In the genomic region with DNA sequence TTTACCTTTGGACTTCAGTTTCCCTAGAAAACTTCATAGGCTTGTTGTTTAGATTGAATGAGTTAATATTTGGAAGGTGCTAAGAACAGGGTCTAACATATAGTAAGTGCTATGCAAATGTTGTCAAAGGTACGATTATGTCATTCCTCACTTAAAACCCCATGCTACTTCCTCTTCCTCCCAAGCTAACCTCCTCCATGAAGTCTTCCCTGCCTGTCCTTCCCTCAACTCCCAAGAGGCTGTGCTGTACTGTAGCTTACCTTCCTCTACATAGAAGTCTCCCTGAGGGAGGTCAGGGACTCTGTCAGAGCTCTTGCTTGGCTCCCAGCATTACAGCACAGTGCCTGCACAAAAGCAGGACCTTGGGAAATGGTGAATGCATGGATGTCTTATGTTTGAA, we compare ENCODE assay signal across 18 cellular contexts.
DNase-seq lines count a peak whose midpoint lies in the region; ATAC-seq, FAIRE-seq and TF ChIP-seq lines count a peak whose summit lies in the region.
"Had no signal": no experiment of that assay in that cellular context is flagged by ENCODE, and none has a peak within 500 bp of the region (broad histone marks: within the 10 kb centered on the region; RNA-seq: fewer than 3 reads in every experiment).

No MANE protein-coding gene starts in this region.

- peak; percentile 6 for DNase-seq in cardiac septum (ENCODE audit: low spot score)
- DNase-seq in right atrium auricular region (ENCODE audit: low spot score) = no peak
- peak; percentile 7 for DNase-seq in OCI-M1 (lab: John Stamatoyannopoulos, UW)
- peak; percentile 28 for DNase-seq in HepG2 (ENCODE audit: low spot score)
- no peak for DNase-seq in AG08395 (ENCODE audit: low spot score)
- DNase-seq in effector memory CD4-positive, alpha-beta T cell = no peak
- DNase-seq in HK-2 (ENCODE audit: unreplicated experiment) = no peak
- DNase-seq: COR-L47, EL, NCI-H1048, NCI-H146, NCI-H2081 treated with DMSO at 0.1 percent for 48 hours, NCI-H510A treated with DMSO at 0.1 percent for 48 hours had no signal

- H3K4me1 ChIP-seq in right atrium auricular region (no peaks in the 10 kb centered on the region), HepG2 (ENCODE audit: insufficient read depth, low read length) (peaks cover 11% of the 10 kb centered on the region)
- H3K4me1 ChIP-seq in effector memory CD4-positive, alpha-beta T cell (ENCODE audit: control insufficient read depth, insufficient read depth, low read length, poor library complexity, severe bottlenecking) = no peaks in the 10 kb centered on the region

- intact Hi-C loops in cardiac septum (cut with DNase I) = no loop called here
- intact Hi-C loops in HepG2 (cut with micrococcal nuclease; ENCODE audit: unreplicated experiment) = no loop called here

- no peaks in the 10 kb centered on the region for H4K20me1 ChIP-seq in HepG2 (ENCODE audit: insufficient read depth, low read length)

- TF ChIP-seq CTCF in right atrium auricular region (IDR thresholded peaks at IDR 0.05) = no peak
- no peak for TF ChIP-seq CTCF in HepG2 (CRISPR knock-in tag; IDR thresholded peaks at IDR 0.05)

- H3K9me3 ChIP-seq in right atrium auricular region (no peaks in the 10 kb centered on the region), HepG2 (ENCODE audit: low read length) (no peaks in the 10 kb centered on the region)
- no peaks in the 10 kb centered on the region for H3K9me3 ChIP-seq in effector memory CD4-positive, alpha-beta T cell (ENCODE audit: control insufficient read depth, low read length)

- H3K27me3 ChIP-seq in right atrium auricular region (no peaks in the 10 kb centered on the region), HepG2 (ENCODE audit: control insufficient read depth in 1 of 2, insufficient read depth in 2 of 2, low read length in 2 of 2) (no peaks in the 10 kb centered on the region)
- H3K27me3 ChIP-seq in effector memory CD4-positive, alpha-beta T cell (replicated peaks; ENCODE audit: control insufficient read depth, insufficient read depth, low read length, poor library complexity, severe bottlenecking) = no peaks in the 10 kb centered on the region

- 0% methylated on average over 1 of the region's 1 CpG for WGBS in HepG2 (ENCODE audit: low lambda C conversion rate)

- TF ChIP-seq RAD21 in HepG2 (CRISPR knock-in tag; IDR thresholded peaks at IDR 0.05) = no peak

- no peak for TF ChIP-seq POLR2A in HepG2 (IDR thresholded peaks at IDR 0.05; ENCODE audit: insufficient read depth in 1 of 2, low read depth in 2 of 2, low read length in 2 of 2)

- H3K79me2 ChIP-seq in HepG2 (ENCODE audit: insufficient read depth, low read length) = no peaks in the 10 kb centered on the region

- no peak overlapping the region for H3K27ac ChIP-seq in right atrium auricular region
- H3K27ac ChIP-seq in HepG2 (ENCODE audit: extremely low read length, insufficient read depth, low read length) = no peak overlapping the region
- no peak overlapping the region for H3K27ac ChIP-seq in effector memory CD4-positive, alpha-beta T cell (ENCODE audit: insufficient read depth, low read length, poor library complexity, severe bottlenecking)
- H3K27ac ChIP-seq: RWPE1 had no signal

- TF ChIP-seq EP300 in HepG2 (IDR thresholded peaks at IDR 0.05; ENCODE audit: low read depth in 2 of 2, low read length in 2 of 2) (no peak), HepG2 (CRISPR knock-in tag; IDR thresholded peaks at IDR 0.05; ENCODE audit: borderline replicate concordance) (no peak)

- no TSS peak for BruUV-seq in HepG2 (replicated peaks; lab: Mats Ljungman, UMichigan)

- no peak overlapping the region for H3K4me3 ChIP-seq in right atrium auricular region
- no peak overlapping the region for H3K4me3 ChIP-seq in HepG2 (replicated peaks in 1 of 3; ENCODE audit: insufficient read depth in 1 of 3, low read depth in 2 of 3, low read length in 3 of 3)
- no peak overlapping the region for H3K4me3 ChIP-seq in effector memory CD4-positive, alpha-beta T cell (ENCODE audit: insufficient read depth, low read depth, low read length, poor library complexity, severe bottlenecking)

- CTCF ChIA-PET in HepG2 (lab: Yijun Ruan, JAX; ENCODE audit: low intra/inter-chr PET ratio, low total read pairs) = no interaction called here

- peak; percentile 62 for ATAC-seq in HepG2
- ATAC-seq in GM18517 (IDR thresholded peaks at IDR 0.05; ENCODE audit: unreplicated experiment) = no peak
- ATAC-seq: HCT116 had no signal

- no peak for FAIRE-seq in HepG2 (lab: Jason Lieb, UNC)
- FAIRE-seq: A204.1, HTR-8/SVneo had no signal

- no peak overlapping the region for H2AFZ ChIP-seq in HepG2 (ENCODE audit: low read length)

- H3K4me2 ChIP-seq in HepG2 (ENCODE audit: low read depth, low read length) = no peak overlapping the region

- H3K9ac ChIP-seq in HepG2 (ENCODE audit: insufficient read depth, low read depth, low read length) = no peak overlapping the region

- POLR2A ChIA-PET in HepG2 (lab: Yijun Ruan, JAX) = no interaction called here

- H3K36me3 ChIP-seq in right atrium auricular region (no peaks in the 10 kb centered on the region), HepG2 (replicated peaks in 1 of 2; ENCODE audit: control insufficient read depth in 1 of 2, insufficient read depth in 2 of 2, low read length in 2 of 2) (no peaks in the 10 kb centered on the region)
- H3K36me3 ChIP-seq in effector memory CD4-positive, alpha-beta T cell (ENCODE audit: control insufficient read depth, insufficient read depth, low read length) = no peaks in the 10 kb centered on the region

- in situ Hi-C loops in HepG2 (cut with HindIII; ENCODE audit: extremely low pct_ligation_motif_present, low pct_unique_long_range_greater_than_20kb) = no loop called here

TF ChIP-seq in HepG2, 621 proteins besides CTCF, POLR2A, EP300 and RAD21 (continues in another document):
- peak; percentile 14; the same call in 1 of the 2 replicates for TF ChIP-seq RARA (CRISPR knock-in tag; IDR thresholded peaks at IDR 0.05)
- TF ChIP-seq ZNF225 (CRISPR knock-in tag; IDR thresholded peaks at IDR 0.05) = no peak
- no peak for TF ChIP-seq MED1 (CRISPR knock-in tag; IDR thresholded peaks at IDR 0.05)
- TF ChIP-seq ATM (IDR thresholded peaks at IDR 0.05; ENCODE audit: borderline replicate concordance) = no peak
- TF ChIP-seq TEAD2 (CRISPR knock-in tag; IDR thresholded peaks at IDR 0.05) = no peak
- no peak for TF ChIP-seq ATAD3A (CRISPR knock-in tag; IDR thresholded peaks at IDR 0.05)
- TF ChIP-seq ZNF207 (IDR thresholded peaks at IDR 0.05; ENCODE audit: borderline replicate concordance) = no peak
- TF ChIP-seq, protein P1, sequence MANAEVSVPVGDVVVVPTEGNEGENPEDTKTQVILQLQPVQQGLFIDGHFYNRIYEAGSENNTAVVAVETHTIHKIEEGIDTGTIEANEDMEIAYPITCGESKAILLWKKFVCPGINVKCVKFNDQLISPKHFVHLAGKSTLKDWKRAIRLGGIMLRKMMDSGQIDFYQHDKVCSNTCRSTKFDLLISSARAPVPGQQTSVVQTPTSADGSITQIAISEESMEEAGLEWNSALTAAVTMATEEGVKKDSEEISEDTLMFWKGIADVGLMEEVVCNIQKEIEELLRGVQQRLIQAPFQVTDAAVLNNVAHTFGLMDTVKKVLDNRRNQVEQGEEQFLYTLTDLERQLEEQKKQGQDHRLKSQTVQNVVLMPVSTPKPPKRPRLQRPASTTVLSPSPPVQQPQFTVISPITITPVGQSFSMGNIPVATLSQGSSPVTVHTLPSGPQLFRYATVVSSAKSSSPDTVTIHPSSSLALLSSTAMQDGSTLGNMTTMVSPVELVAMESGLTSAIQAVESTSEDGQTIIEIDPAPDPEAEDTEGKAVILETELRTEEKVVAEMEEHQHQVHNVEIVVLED (CRISPR knock-in tag; IDR thresholded peaks at IDR 0.05; ENCODE audit: borderline replicate concordance) = no peak
- TF ChIP-seq ZNF510 (CRISPR knock-in tag; IDR thresholded peaks at IDR 0.05; ENCODE audit: low read depth) = no peak
- TF ChIP-seq, protein P2, sequence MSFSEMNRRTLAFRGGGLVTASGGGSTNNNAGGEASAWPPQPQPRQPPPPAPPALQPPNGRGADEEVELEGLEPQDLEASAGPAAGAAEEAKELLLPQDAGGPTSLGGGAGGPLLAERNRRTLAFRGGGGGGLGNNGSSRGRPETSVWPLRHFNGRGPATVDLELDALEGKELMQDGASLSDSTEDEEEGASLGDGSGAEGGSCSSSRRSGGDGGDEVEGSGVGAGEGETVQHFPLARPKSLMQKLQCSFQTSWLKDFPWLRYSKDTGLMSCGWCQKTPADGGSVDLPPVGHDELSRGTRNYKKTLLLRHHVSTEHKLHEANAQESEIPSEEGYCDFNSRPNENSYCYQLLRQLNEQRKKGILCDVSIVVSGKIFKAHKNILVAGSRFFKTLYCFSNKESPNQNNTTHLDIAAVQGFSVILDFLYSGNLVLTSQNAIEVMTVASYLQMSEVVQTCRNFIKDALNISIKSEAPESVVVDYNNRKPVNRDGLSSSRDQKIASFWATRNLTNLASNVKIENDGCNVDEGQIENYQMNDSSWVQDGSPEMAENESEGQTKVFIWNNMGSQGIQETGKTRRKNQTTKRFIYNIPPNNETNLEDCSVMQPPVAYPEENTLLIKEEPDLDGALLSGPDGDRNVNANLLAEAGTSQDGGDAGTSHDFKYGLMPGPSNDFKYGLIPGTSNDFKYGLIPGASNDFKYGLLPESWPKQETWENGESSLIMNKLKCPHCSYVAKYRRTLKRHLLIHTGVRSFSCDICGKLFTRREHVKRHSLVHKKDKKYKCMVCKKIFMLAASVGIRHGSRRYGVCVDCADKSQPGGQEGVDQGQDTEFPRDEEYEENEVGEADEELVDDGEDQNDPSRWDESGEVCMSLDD (CRISPR knock-in tag; IDR thresholded peaks at IDR 0.05; ENCODE audit: borderline replicate concordance) = no peak
- no peak for TF ChIP-seq FOXA3 (CRISPR knock-in tag; IDR thresholded peaks at IDR 0.05)
- TF ChIP-seq GABPA (IDR thresholded peaks at IDR 0.05; ENCODE audit: low read depth, low read length) = no peak
- peak; percentile 28; the same call in 1 of the 2 replicates for TF ChIP-seq GABPA (CRISPR knock-in tag; IDR thresholded peaks at IDR 0.05; ENCODE audit: low read depth)
- TF ChIP-seq, protein P3, sequence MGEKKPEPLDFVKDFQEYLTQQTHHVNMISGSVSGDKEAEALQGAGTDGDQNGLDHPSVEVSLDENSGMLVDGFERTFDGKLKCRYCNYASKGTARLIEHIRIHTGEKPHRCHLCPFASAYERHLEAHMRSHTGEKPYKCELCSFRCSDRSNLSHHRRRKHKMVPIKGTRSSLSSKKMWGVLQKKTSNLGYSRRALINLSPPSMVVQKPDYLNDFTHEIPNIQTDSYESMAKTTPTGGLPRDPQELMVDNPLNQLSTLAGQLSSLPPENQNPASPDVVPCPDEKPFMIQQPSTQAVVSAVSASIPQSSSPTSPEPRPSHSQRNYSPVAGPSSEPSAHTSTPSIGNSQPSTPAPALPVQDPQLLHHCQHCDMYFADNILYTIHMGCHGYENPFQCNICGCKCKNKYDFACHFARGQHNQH (CRISPR knock-in tag; IDR thresholded peaks at IDR 0.05) = no peak
- TF ChIP-seq ZBTB21 (CRISPR knock-in tag; IDR thresholded peaks at IDR 0.05) = no peak
- no peak for TF ChIP-seq GLI4 (CRISPR knock-in tag; IDR thresholded peaks at IDR 0.05; ENCODE audit: borderline replicate concordance)
- TF ChIP-seq NFIB (CRISPR knock-in tag; IDR thresholded peaks at IDR 0.05; ENCODE audit: borderline replicate concordance) = no peak
- TF ChIP-seq ZFP90 (CRISPR knock-in tag; IDR thresholded peaks at IDR 0.05; ENCODE audit: borderline replicate concordance) = no peak

Comparison
In these comparisons a context has a peak if more than half of its experiments do, and no peak if none do; other contexts are left out.
1. DNase-seq: peak in cardiac septum (single experiment), OCI-M1 (single experiment) and HepG2 (single experiment); none in right atrium auricular region (single experiment), AG08395 (single experiment), effector memory CD4-positive, alpha-beta T cell (0 of 3) and HK-2 (single experiment).